8 cellular contexts compared by ENCODE assay signal in the genomic region with DNA sequence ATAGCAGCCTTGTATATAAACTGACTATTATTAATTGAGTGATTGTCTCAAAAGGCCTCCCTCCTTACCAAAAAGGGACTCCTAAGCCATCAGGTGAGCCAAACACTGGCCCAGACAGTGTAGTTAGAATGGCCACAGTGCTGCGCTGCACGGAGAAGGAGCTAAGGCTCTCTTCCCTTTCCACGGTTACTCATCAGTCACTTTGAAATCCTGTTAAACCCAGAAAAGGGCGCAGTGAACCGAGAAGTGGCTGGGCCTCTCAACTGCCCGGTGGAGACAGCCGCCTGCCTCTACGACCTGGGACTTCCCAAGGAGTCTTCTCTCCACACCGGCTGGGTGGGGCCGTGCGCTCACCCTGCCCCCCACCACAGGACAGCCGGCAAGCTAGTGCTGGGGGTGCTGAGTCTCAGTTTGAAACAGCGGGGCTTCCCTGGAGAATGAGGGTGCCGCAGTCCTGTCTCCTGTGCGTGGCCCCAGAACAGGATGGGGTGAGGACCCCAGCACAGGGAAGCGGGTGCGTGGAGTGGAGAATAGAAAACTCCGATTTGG. TPM values are rescaled to one million over a fixed set of nuclear protein-coding genes. Genes with fewer than 3 reads are reported as not detected.
DNase-seq lines count a peak whose midpoint lies in the region; ATAC-seq and TF ChIP-seq lines count a peak whose summit lies in the region.

No MANE protein-coding gene starts in this region.

- H3K27ac ChIP-seq in RWPE1 (peak overlapping the region; percentile 99), right lobe of liver (peak overlapping the region; percentile 98 to 99 (median 99))

- peak overlapping the region; percentile 80 to 94 (median 87) for H3K4me3 ChIP-seq in right lobe of liver

- TF ChIP-seq CTCF in RWPE1 (conservative IDR thresholded peaks at IDR 0.05; ENCODE audit: low read depth), result no peak
- peak; percentile 30 for TF ChIP-seq CTCF in chondrocyte (IDR thresholded peaks at IDR 0.05)
- TF ChIP-seq CTCF in right lobe of liver (IDR thresholded peaks at IDR 0.05), result no peak

- intact Hi-C loops in right lobe of liver (cut with DNase I), result loop anchor here in 1 of 2 donors (2.0 kb wide), 1 partner anchor 78 kb away; no protein-coding TSS in a partner anchor

- H3K4me3 Mint-ChIP-seq in chondrocyte (ENCODE audit: unreplicated experiment), result peak overlapping the region; percentile 93

- DNase-seq in SKM-1 treated with dmso at 0.1 percent for 144 hours (lab: John Stamatoyannopoulos, UW; ENCODE audit: unreplicated experiment) (peak; percentile 37), SKM-1 (lab: John Stamatoyannopoulos, UW; ENCODE audit: unreplicated experiment) (no peak), RWPE1 (ENCODE audit: low spot score) (no peak), chondrocyte (ENCODE audit: low spot score) (no peak), right lobe of liver (peak in 2 of 3 donors; percentile 55 to 79), activated gamma-delta T cell treated with Interleukin-2 at 50 U/mL for 16 hours (no peak)
- peak; percentile 54 for DNase-seq in stimulated activated naive CD4-positive, alpha-beta T cell treated with Interleukin-2 at 50 U/mL for 16 hours (lab: John Stamatoyannopoulos, UW)

- peaks cover 53% of the 10 kb centered on the region for H3K4me1 Mint-ChIP-seq in chondrocyte (ENCODE audit: low read depth)

- H3K4me1 ChIP-seq in right lobe of liver, result peaks cover 0 to 33% (median 17%) of the 10 kb centered on the region in 4 donors

- POLR2A ChIA-PET in RWPE1 (lab: Yijun Ruan, JAX; ENCODE audit: low non-redundant PET), result no interaction called here

- WGBS in right lobe of liver (ENCODE audit: insufficient coverage, low coverage, low lambda C conversion rate, missing lambda C conversion rate), result 0% methylated on average over 16 of the region's 18 CpGs

- no peaks in the 10 kb centered on the region for H3K9me3 Mint-ChIP-seq in chondrocyte (ENCODE audit: low read depth)

- ATAC-seq in HG03196 (IDR thresholded peaks at IDR 0.05; ENCODE audit: unreplicated experiment), result peak; percentile 21
- peak; percentile 0 to 9 (median 3) for ATAC-seq in right lobe of liver

- H3K36me3 Mint-ChIP-seq in chondrocyte (ENCODE audit: low read depth), result peaks cover 28% of the 10 kb centered on the region

- H3K27me3 Mint-ChIP-seq in chondrocyte (ENCODE audit: low read depth), result no peaks in the 10 kb centered on the region

- TF ChIP-seq POLR2A in right lobe of liver (IDR thresholded peaks at IDR 0.05), result peak; percentile 79

- peaks cover 0 to 1% (median 0%) of the 10 kb centered on the region in 4 donors for H3K9me3 ChIP-seq in right lobe of liver

- CTCF ChIA-PET in RWPE1 (lab: Yijun Ruan, JAX), result no interaction called here

- H3K27me3 ChIP-seq in right lobe of liver, result no peaks in the 10 kb centered on the region

- peak overlapping the region; percentile 98 for H3K27ac Mint-ChIP-seq in chondrocyte (ENCODE audit: unreplicated experiment)

- H3K36me3 ChIP-seq in right lobe of liver, result no peaks in the 10 kb centered on the region

RNA-seq across cellular contexts. Expression of gene MYH9, which starts 1.3 kb away (rescaled TPM):
- 1,046 to 1,908 TPM (median 1,853 TPM) in 3 replicates for total RNA-seq in chondrocyte
- total RNA-seq in right lobe of liver, result 100 to 1,000 TPM; 168 to 435 (median 222) TPM

Comparison
In these comparisons a context has a peak if more than half of its experiments do, and no peak if none do; other contexts are left out.
1. DNase-seq: peak in SKM-1 treated with dmso at 0.1 percent for 144 hours (single experiment), right lobe of liver (2 of 3) and stimulated activated naive CD4-positive, alpha-beta T cell treated with Interleukin-2 at 50 U/mL for 16 hours (single experiment); none in SKM-1 (single experiment), RWPE1 (single experiment), chondrocyte (single experiment) and activated gamma-delta T cell treated with Interleukin-2 at 50 U/mL for 16 hours (single experiment).